ENCODE assay signal across 16 cellular contexts in genomic region chr2:64426191-64426952, GRCh38. TPM values are rescaled to one million over a fixed set of nuclear protein-coding genes. Genes with fewer than 3 reads are reported as not detected.
DNase-seq lines count a peak whose midpoint lies in the region; FAIRE-seq and TF ChIP-seq lines count a peak whose summit lies in the region.
"Had no signal": no experiment of that assay in that cellular context is flagged by ENCODE, and none has a peak within 500 bp of the region (broad histone marks: within the 10 kb centered on the region; RNA-seq: fewer than 3 reads in every experiment).

No MANE protein-coding gene starts in this region.

- WGBS in liver, result 59% methylated on average over 5 of the region's 5 CpGs

- TF ChIP-seq RAD21 in liver (IDR thresholded peaks at IDR 0.05), result no peak

- H3K27ac ChIP-seq in liver (ENCODE audit: low read depth in 1 of 2, low read length in 2 of 2), result no peak overlapping the region
- H3K27ac ChIP-seq: parathyroid adenoma, suprapubic skin had no signal

- in situ Hi-C loops in ACHN (cut with HindIII; ENCODE audit: low pct_ligation_motif_present, low pct_unique_long_range_greater_than_20kb, low sequenced_read_pairs), result no loop called here

- H3K4me1 ChIP-seq in liver (ENCODE audit: control insufficient read depth in 4 of 4, insufficient read depth in 4 of 4, low read length in 3 of 4), result peaks cover 0 to 5% (median 1%) of the 10 kb centered on the region in 4 donors
- H3K4me1 ChIP-seq: suprapubic skin had no signal

- H3K27me3 ChIP-seq in MG63, result no peaks in the 10 kb centered on the region
- H3K27me3 ChIP-seq in bronchial epithelial cell (ENCODE audit: control insufficient read depth, insufficient read depth, low read length), result no peaks in the 10 kb centered on the region
- H3K27me3 ChIP-seq in liver (ENCODE audit: control insufficient read depth in 4 of 4, insufficient read depth in 4 of 4, low read length in 3 of 4), result no peaks in the 10 kb centered on the region
- H3K27me3 ChIP-seq: suprapubic skin had no signal

- H3K9me3 ChIP-seq in MG63 (no peaks in the 10 kb centered on the region), liver (ENCODE audit: control insufficient read depth in 4 of 4, low read length in 3 of 4) (no peaks in the 10 kb centered on the region)
- H3K9me3 ChIP-seq: suprapubic skin had no signal

- DNase-seq in ACHN (peak; percentile 64), MG63 (peak; percentile 44), bronchial epithelial cell (ENCODE audit: low read depth) (peak; percentile 69), HuH-7 (ENCODE audit: low spot score) (no peak), SHP77 treated with DMSO at 0.1 percent for 48 hours (lab: John Stamatoyannopoulos, UW) (no peak), DMS 273 treated with DMSO at 0.1 percent for 48 hours (lab: John Stamatoyannopoulos, UW) (no peak), NCI-H1048 (lab: John Stamatoyannopoulos, UW) (no peak)
- DNase-seq: activated CD4-positive, alpha-beta T cell treated with anti-CD3 and anti-CD28 coated beads for 1 hour; DMS79; NCI-H1105 treated with DMSO at 0.1 percent for 48 hours; NCI-H510A had no signal

- H3K4me3 ChIP-seq in MG63 (no peak overlapping the region), bronchial epithelial cell (ENCODE audit: low read depth, low read length) (no peak overlapping the region), liver (ENCODE audit: low read depth in 1 of 3, low read length in 3 of 3) (no peak overlapping the region)
- H3K4me3 ChIP-seq: suprapubic skin had no signal

- no peak for TF ChIP-seq CTCF in bronchial epithelial cell (IDR thresholded peaks at IDR 0.05; ENCODE audit: insufficient read depth, low read length, severe bottlenecking)
- TF ChIP-seq CTCF in liver (IDR thresholded peaks at IDR 0.05; ENCODE audit: low read depth, low read length, missing input control), result no peak

- no peak overlapping the region for H3K9ac ChIP-seq in liver (ENCODE audit: low read depth in 1 of 2, low read length in 2 of 2)
- H3K9ac ChIP-seq: parathyroid adenoma had no signal

- FAIRE-seq in bronchial epithelial cell (lab: Jason Lieb, UNC), result no peak
- FAIRE-seq: colon, RCC 7860 had no signal

- H3K36me3 ChIP-seq in MG63, result no peaks in the 10 kb centered on the region
- no peaks in the 10 kb centered on the region for H3K36me3 ChIP-seq in bronchial epithelial cell (ENCODE audit: control insufficient read depth, insufficient read depth, low read length)
- no peaks in the 10 kb centered on the region for H3K36me3 ChIP-seq in liver (ENCODE audit: control insufficient read depth in 4 of 4, insufficient read depth in 3 of 4, low read depth in 1 of 4, low read length in 3 of 4)
- H3K36me3 ChIP-seq: suprapubic skin had no signal

TF ChIP-seq in liver, 16 proteins besides CTCF, POLR2A, EP300 and RAD21:
- TF ChIP-seq NR2F2 (IDR thresholded peaks at IDR 0.05), result no peak
- peak; percentile 90 for TF ChIP-seq FOXA2 (IDR thresholded peaks at IDR 0.05)
- no peak for TF ChIP-seq GABPA (IDR thresholded peaks at IDR 0.05 in 1 of 2, conservative IDR thresholded peaks at IDR 0.05 in 1 of 2)
- no peak for TF ChIP-seq JUND (IDR thresholded peaks at IDR 0.05)
- TF ChIP-seq FOXA1 (IDR thresholded peaks at IDR 0.05), result peak; percentile 38
- TF ChIP-seq, protein P1, sequence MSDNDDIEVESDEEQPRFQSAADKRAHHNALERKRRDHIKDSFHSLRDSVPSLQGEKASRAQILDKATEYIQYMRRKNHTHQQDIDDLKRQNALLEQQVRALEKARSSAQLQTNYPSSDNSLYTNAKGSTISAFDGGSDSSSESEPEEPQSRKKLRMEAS (IDR thresholded peaks at IDR 0.05), result no peak
- no peak for TF ChIP-seq TAF1 (conservative IDR thresholded peaks at IDR 0.05)

RNA-seq across cellular contexts. Expression of gene LGALSL, which starts 27.6 kb away (rescaled TPM):
- 4.5 and 8.8 TPM in 2 replicates for total RNA-seq in MG63 (2014; rRNA removed; shearing (Covaris generic); ENCODE audit: low replicate concordance)
- total RNA-seq in bronchial epithelial cell, result 10.0 and 14.0 TPM in 2 replicates
- 1 to 10 TPM; 4.4 to 8.7 TPM for total RNA-seq in liver
- polyA plus RNA-seq in liver, result 1 to 10 TPM; 2.4 to 3.2 TPM

Comparison
In these comparisons a context has a peak if more than half of its experiments do, and no peak if none do; other contexts are left out.
1. DNase-seq: peak in ACHN (single experiment), MG63 (single experiment) and bronchial epithelial cell (single experiment); none in HuH-7 (single experiment), SHP77 treated with DMSO at 0.1 percent for 48 hours (single experiment), DMS 273 treated with DMSO at 0.1 percent for 48 hours (single experiment) and NCI-H1048 (single experiment).